23 cellular contexts compared by ENCODE assay signal in genomic region chr14:42174357-42174756, GRCh38.
DNase-seq lines count a peak whose midpoint lies in the region; ATAC-seq and TF ChIP-seq lines count a peak whose summit lies in the region.
"Had no signal": no experiment of that assay in that cellular context is flagged by ENCODE, and none has a peak within 500 bp of the region (broad histone marks: within the 10 kb centered on the region; RNA-seq: fewer than 3 reads in every experiment).

No MANE protein-coding gene starts in this region.

- no peaks in the 10 kb centered on the region for H3K79me2 ChIP-seq in Karpas-422 (ENCODE audit: low read length)

- ATAC-seq in left lung (peak; percentile 69), GM18511 (IDR thresholded peaks at IDR 0.05; ENCODE audit: unreplicated experiment) (no peak), HG03457 (IDR thresholded peaks at IDR 0.05; ENCODE audit: unreplicated experiment) (no peak)
- ATAC-seq: right cardiac atrium; stimulated activated naive CD8-positive, alpha-beta T cell treated with anti-CD3 and anti-CD28 coated beads, Interleukin-15, Interleukin-2, amounts not matched to agents 100 U/mL and 50 U/mL, for 24 hours had no signal

- H3K4me3 ChIP-seq in Karpas-422 (ENCODE audit: low read length) (no peak overlapping the region), left lung (no peak overlapping the region)
- H3K4me3 ChIP-seq: GM23248, lung, thoracic aorta had no signal

- H3K9me2 ChIP-seq in Karpas-422 (replicated peaks; ENCODE audit: insufficient read depth, low read length), result no peaks in the 10 kb centered on the region

- H4K20me1 ChIP-seq in Karpas-422 (ENCODE audit: insufficient read depth, low read depth, low read length), result no peaks in the 10 kb centered on the region

- no peaks in the 10 kb centered on the region for H3K36me3 ChIP-seq in Karpas-422 (ENCODE audit: insufficient read depth, low read length)
- H3K36me3 ChIP-seq in left lung, result no peaks in the 10 kb centered on the region
- H3K36me3 ChIP-seq: brain microvascular endothelial cell, thoracic aorta had no signal

- H3K27me3 ChIP-seq in Karpas-422 (ENCODE audit: low read length), result no peaks in the 10 kb centered on the region
- H3K27me3 ChIP-seq in left lung, result no peaks in the 10 kb centered on the region
- H3K27me3 ChIP-seq: brain microvascular endothelial cell had no signal

- H3K9ac ChIP-seq in Karpas-422 (ENCODE audit: low read length), result no peak overlapping the region
- H3K9ac ChIP-seq: GM23248, KMS-11 had no signal

- peak overlapping the region; percentile 3; the same call in 1 of the 2 replicates for H2AFZ ChIP-seq in Karpas-422 (ENCODE audit: low read length)
- H2AFZ ChIP-seq: GM23248 had no signal

- no peak for TF ChIP-seq CTCF in left lung (IDR thresholded peaks at IDR 0.05)

- H3K4me1 ChIP-seq in Karpas-422 (ENCODE audit: low read length), result no peaks in the 10 kb centered on the region
- H3K4me1 ChIP-seq in left lung, result no peaks in the 10 kb centered on the region

- intact Hi-C loops in left lung (cut with DNase I), result no loop called here

- no peak overlapping the region for H3K27ac ChIP-seq in Karpas-422 (ENCODE audit: low read length)
- H3K27ac ChIP-seq in left lung, result no peak overlapping the region
- H3K27ac ChIP-seq: brain microvascular endothelial cell, epithelial cell of prostate, GM23248, KMS-11, RWPE1, thoracic aorta had no signal

- H3K9me3 ChIP-seq in Karpas-422 (ENCODE audit: low read length), result peaks cover 6% of the 10 kb centered on the region; the same call in 1 of the 2 replicates
- peaks cover 0 to 9% of the 10 kb centered on the region in 2 donors for H3K9me3 ChIP-seq in left lung
- H3K9me3 ChIP-seq: thoracic aorta had no signal

- H3K4me2 ChIP-seq in Karpas-422 (ENCODE audit: low read depth, low read length, poor library complexity, severe bottlenecking), result no peak overlapping the region
- H3K4me2 ChIP-seq: KMS-11 had no signal

- DNase-seq in Karpas-422 (no peak), NCI-H146 (lab: John Stamatoyannopoulos, UW) (peak; percentile 54), NCI-H345 (lab: John Stamatoyannopoulos, UW) (peak; percentile 96), left lung (no peak), OCI-M1 (lab: John Stamatoyannopoulos, UW) (no peak), AG08395 (ENCODE audit: low spot score) (no peak)
- DNase-seq: activated CD4-positive, alpha-beta T cell treated with anti-CD3 and anti-CD28 coated beads, Interleukin-2, amount 10 ng/mL, durations not matched to agents 7 days and 5 days; activated naive CD4-positive, alpha-beta T cell treated with Interleukin-2 at 50 U/mL for 16 hours; activated T-cell treated with anti-CD3 and anti-CD28 coated beads, Interleukin-2, amount 50 U/mL, for 48 hours; brain microvascular endothelial cell; C1 segment of cervical spinal cord; Calu3; GM23248; NCI-H524 treated with DMSO at 0.1 percent for 48 hours; right cardiac atrium; stimulated activated naive CD8-positive, alpha-beta T cell treated with anti-CD3 and anti-CD28 coated beads, Interleukin-15, Interleukin-2, amounts not matched to agents 100 U/mL and 50 U/mL, for 24 hours had no signal

Comparison
In these comparisons a context has a peak if more than half of its experiments do, and no peak if none do; other contexts are left out.
1. DNase-seq: peak in NCI-H146 (single experiment) and NCI-H345 (single experiment); none in Karpas-422 (single experiment), left lung (0 of 2), OCI-M1 (single experiment) and AG08395 (single experiment).